10 cellular contexts compared by ENCODE assay signal in genomic region chr10:92124524-92125168, GRCh38.
A peak's percentile ranks its signal among the peaks of the same experiment; 100 is the strongest.
DNase-seq lines count a peak whose midpoint lies in the region; TF ChIP-seq lines count a peak whose summit lies in the region.
"Had no signal": no experiment of that assay in that cellular context is flagged by ENCODE, and none has a peak within 500 bp of the region (broad histone marks: within the 10 kb centered on the region; RNA-seq: fewer than 3 reads in every experiment).

No MANE protein-coding gene starts in this region.

- H3K27ac ChIP-seq in ascending aorta = peak overlapping the region; percentile 74 to 80
- peak overlapping the region; percentile 55 for H3K27ac ChIP-seq in cardiac muscle cell

- POLR2A ChIA-PET in HEK293T (lab: Yijun Ruan, JAX) = no interaction called here

- CTCF ChIA-PET in HEK293T (lab: Yijun Ruan, JAX) = interaction anchor here (0.7 kb wide), 1 partner anchor 32 kb away, joined by 4 read pairs; no protein-coding TSS in a partner anchor

- TF ChIP-seq CTCF in ascending aorta (IDR thresholded peaks at IDR 0.05) = no peak
- TF ChIP-seq CTCF in cardiac muscle cell (IDR thresholded peaks at IDR 0.05; ENCODE audit: low read depth, low read length) = no peak

- H3K36me3 ChIP-seq in ascending aorta = no peaks in the 10 kb centered on the region
- H3K36me3 ChIP-seq in cardiac muscle cell = no peaks in the 10 kb centered on the region

- H3K27me3 ChIP-seq in ascending aorta = no peaks in the 10 kb centered on the region
- H3K27me3 ChIP-seq in cardiac muscle cell = no peaks in the 10 kb centered on the region

- no peaks in the 10 kb centered on the region for H3K9me3 ChIP-seq in ascending aorta
- no peaks in the 10 kb centered on the region for H3K9me3 ChIP-seq in cardiac muscle cell (ENCODE audit: low read depth)

- H3K4me1 ChIP-seq in ascending aorta (peaks cover 12 to 41% of the 10 kb centered on the region in 2 donors), cardiac muscle cell (ENCODE audit: low read depth) (peaks cover 24% of the 10 kb centered on the region)

- H3K4me3 ChIP-seq in ascending aorta (no peak overlapping the region), cardiac muscle cell (no peak overlapping the region)

- peak; percentile 43 for DNase-seq in GF-D8 (lab: John Stamatoyannopoulos, UW)
- DNase-seq in ascending aorta (ENCODE audit: low spot score in 2 of 2) = peak in 1 of 2 donors; percentile 67
- peak; percentile 23 to 91 for DNase-seq in cardiac muscle cell (ENCODE audit: low read depth in 1 of 2, low spot score in 1 of 2)
- DNase-seq in putamen (ENCODE audit: low spot score) = peak; percentile 34
- no peak for DNase-seq in stimulated activated CD4-positive, alpha-beta T cell treated with anti-CD3 and anti-CD28 coated beads, Interleukin-4, amount 100 ng/mL, for 24 hours
- DNase-seq in HEK293T (ENCODE audit: extremely low spot score) = no peak
- DNase-seq in Ammon's horn (ENCODE audit: low spot score) = no peak
- DNase-seq in NCI-H2196 treated with DMSO at 0.1 percent for 48 hours (lab: John Stamatoyannopoulos, UW; ENCODE audit: unreplicated experiment) = no peak
- DNase-seq: activated T-cell treated with anti-CD3 and anti-CD28 coated beads for 4 hours, hippocampal formation had no signal

- intact Hi-C loops in ascending aorta (cut with DNase I) = loop anchor here (2.0 kb wide), 1 partner anchor 18 kb away; no protein-coding TSS in a partner anchor

TF ChIP-seq in HEK293T, 16 proteins besides CTCF, POLR2A, EP300 and RAD21:
- no peak for TF ChIP-seq ARNT (IDR thresholded peaks at IDR 0.05)
- TF ChIP-seq NFRKB (IDR thresholded peaks at IDR 0.05) = no peak

Comparison
In these comparisons a context has a peak if more than half of its experiments do, and no peak if none do; other contexts are left out.
1. DNase-seq: peak in GF-D8 (single experiment), cardiac muscle cell (2 of 2) and putamen (single experiment); none in stimulated activated CD4-positive, alpha-beta T cell treated with anti-CD3 and anti-CD28 coated beads, Interleukin-4, amount 100 ng/mL, for 24 hours (single experiment), HEK293T (single experiment), Ammon's horn (single experiment) and NCI-H2196 treated with DMSO at 0.1 percent for 48 hours (single experiment).